ENCODE assay signal across 8 cellular contexts in genomic region chr17:80261159-80261894, GRCh38. TPM values are rescaled to one million over a fixed set of nuclear protein-coding genes. Genes with fewer than 3 reads are reported as not detected.
DNase-seq lines count a peak whose midpoint lies in the region; FAIRE-seq and TF ChIP-seq lines count a peak whose summit lies in the region.

No MANE protein-coding gene starts in this region.

- H3K9me3 Mint-ChIP-seq in immature natural killer cell = no peaks in the 10 kb centered on the region

- peak; percentile 33 for DNase-seq in LoVo (ENCODE audit: low spot score)
- peak; percentile 51 for DNase-seq in T-helper 22 cell (ENCODE audit: low read depth)
- peak; percentile 46 for DNase-seq in bronchial epithelial cell (ENCODE audit: low read depth)
- DNase-seq in immature natural killer cell = peak; percentile 58 to 63 (median 58)
- no peak for DNase-seq in NCI-H2029 treated with DMSO at 0.1 percent for 48 hours (lab: John Stamatoyannopoulos, UW)
- DNase-seq in OCI-M2 (lab: John Stamatoyannopoulos, UW; ENCODE audit: unreplicated experiment) = no peak

- no peak for TF ChIP-seq CTCF in bronchial epithelial cell (IDR thresholded peaks at IDR 0.05; ENCODE audit: insufficient read depth, low read length, severe bottlenecking)

- H3K27me3 Mint-ChIP-seq in immature natural killer cell (ENCODE audit: low read depth in 3 of 3) = peaks cover 10 to 23% (median 19%) of the 10 kb centered on the region in 3 donors

- H3K4me3 ChIP-seq in bronchial epithelial cell (ENCODE audit: low read depth, low read length) (peak overlapping the region; percentile 75), skin epidermis (peak overlapping the region; percentile 56 to 100 (median 95))

- H3K4me1 ChIP-seq in ES-I3 (ENCODE audit: insufficient read depth, low read length) = peaks cover 46% of the 10 kb centered on the region

- no peak for FAIRE-seq in bronchial epithelial cell (lab: Jason Lieb, UNC)

- H3K36me3 Mint-ChIP-seq in immature natural killer cell = peaks cover 4 to 5% (median 5%) of the 10 kb centered on the region in 3 donors

- H3K27me3 ChIP-seq in bronchial epithelial cell (ENCODE audit: control insufficient read depth, insufficient read depth, low read length) = no peaks in the 10 kb centered on the region

- H3K4me1 Mint-ChIP-seq in immature natural killer cell = peaks cover 46 to 47% of the 10 kb centered on the region in 2 donors

- no peaks in the 10 kb centered on the region for H3K9me3 ChIP-seq in ES-I3 (ENCODE audit: control insufficient read depth, insufficient read depth, low read length)

- peak overlapping the region; percentile 97 for H3K9ac ChIP-seq in ES-I3 (ENCODE audit: low read depth, low read length)

- H3K27ac Mint-ChIP-seq in immature natural killer cell = peak overlapping the region; percentile 93 to 99 (median 96)

- H3K36me3 ChIP-seq in ES-I3 (ENCODE audit: insufficient read depth, low read length) (no peaks in the 10 kb centered on the region; the same call in 1 of the 2 replicates), bronchial epithelial cell (ENCODE audit: control insufficient read depth, insufficient read depth, low read length) (peaks cover 7% of the 10 kb centered on the region)

- peak overlapping the region; percentile 91 to 100 (median 99) for H3K27ac ChIP-seq in skin epidermis

- H3K4me3 Mint-ChIP-seq in immature natural killer cell = peak overlapping the region; percentile 88 to 98 (median 91)

RNA-seq across cellular contexts. Expression of gene RNF213, which starts 0.7 kb away (rescaled TPM):
- total RNA-seq in bronchial epithelial cell = 41.3 and 46.2 TPM in 2 replicates
- polyA plus RNA-seq in immature natural killer cell = 100 to 1,000 TPM in 1 of 3 donors, 10 to 100 TPM in 2; 12.7 to 117 (median 25.9) TPM

RNA-seq across cellular contexts. Expression of gene SLC26A11, which starts 41.1 kb away (rescaled TPM):
- 1.3 and 2.6 TPM in 2 replicates for total RNA-seq in bronchial epithelial cell
- polyA plus RNA-seq in immature natural killer cell = 1 to 10 TPM; 1.6 to 3.6 (median 3.3) TPM

RNA-seq across cellular contexts. Expression of gene SGSH, which starts 41.2 kb away (rescaled TPM):
- total RNA-seq in bronchial epithelial cell = 6.1 and 9.6 TPM in 2 replicates
- polyA plus RNA-seq in immature natural killer cell = 10 to 100 TPM; 22.6 to 32.7 (median 26.8) TPM

Comparison
In these comparisons a context has a peak if more than half of its experiments do, and no peak if none do; other contexts are left out.
1. DNase-seq: peak in LoVo (single experiment), T-helper 22 cell (single experiment), bronchial epithelial cell (single experiment) and immature natural killer cell (3 of 3); none in NCI-H2029 treated with DMSO at 0.1 percent for 48 hours (single experiment) and OCI-M2 (single experiment).